ENCODE assay signal across 8 cellular contexts in genomic region chr11:64299847-64300648, GRCh38. TPM values are rescaled to one million over a fixed set of nuclear protein-coding genes. Genes with fewer than 3 reads are reported as not detected.
DNase-seq lines count a peak whose midpoint lies in the region; ATAC-seq and TF ChIP-seq lines count a peak whose summit lies in the region.

A gene with protein sequence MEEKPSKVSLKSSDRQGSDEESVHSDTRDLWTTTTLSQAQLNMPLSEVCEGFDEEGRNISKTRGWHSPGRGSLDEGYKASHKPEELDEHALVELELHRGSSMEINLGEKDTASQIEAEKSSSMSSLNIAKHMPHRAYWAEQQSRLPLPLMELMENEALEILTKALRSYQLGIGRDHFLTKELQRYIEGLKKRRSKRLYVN (plus strand): TSS chr11:64300358. CDS start chr11:64300411, 53 bp downstream.

- peak; percentile 20 for DNase-seq in activated CD4-positive, alpha-beta T cell treated with anti-CD3 and anti-CD28 coated beads, Interleukin-2, amount 10 ng/mL, durations not matched to agents 7 days and 5 days
- no peak for DNase-seq in activated CD4-positive, alpha-beta T cell treated with anti-CD3 and anti-CD28 coated beads, Interleukin-2, amount 50 U/mL, for 48 hours
- no peak for DNase-seq in astrocyte of the spinal cord (ENCODE audit: low read depth, low spot score)
- no peak for DNase-seq in left lung
- peak; percentile 53 to 57 for DNase-seq in thyroid gland
- no peak for DNase-seq in midbrain (lab: John Stamatoyannopoulos, UW)

- intact Hi-C loops in left lung (cut with DNase I) = loop anchor here in 1 of 2 donors (5.0 kb wide), 1 partner anchor 98 kb away; no protein-coding TSS in a partner anchor
- intact Hi-C loops in thyroid gland (cut with DNase I) = no loop called here

- CTCF ChIA-PET in activated CD4-positive, alpha-beta T cell treated with anti-CD3 and anti-CD28 coated beads, Interleukin-2, amount 10 ng/mL, durations not matched to agents 7 days and 5 days (lab: Charles Lee) = interaction anchor here (0.7 to 5.8 kb wide), 17 partner anchors 9 to 105 kb away, joined by 3 to 92 read pairs (median 5); partner anchors contain the start of genes BAD, DNAJC4, FERMT3 and GPR137

- H3K36me3 ChIP-seq in left lung (no peaks in the 10 kb centered on the region), thyroid gland (no peaks in the 10 kb centered on the region)

- TF ChIP-seq CTCF in astrocyte of the spinal cord (IDR thresholded peaks at IDR 0.05; ENCODE audit: low read depth, low read length) = no peak
- no peak for TF ChIP-seq CTCF in left lung (IDR thresholded peaks at IDR 0.05)
- TF ChIP-seq CTCF in thyroid gland (IDR thresholded peaks at IDR 0.05) = peak in 2 of 6 experiments; percentile 2

- 9 to 12% methylated on average over 29 to 53 of the region's 54 CpGs for WGBS in thyroid gland, 2 donors

- ATAC-seq in left lung (no peak), GM18511 (IDR thresholded peaks at IDR 0.05; ENCODE audit: unreplicated experiment) (no peak), HG02970 (IDR thresholded peaks at IDR 0.05; ENCODE audit: low FRiP score, unreplicated experiment) (no peak)

- POLR2A ChIA-PET in activated CD4-positive, alpha-beta T cell treated with anti-CD3 and anti-CD28 coated beads, Interleukin-2, amount 10 ng/mL, durations not matched to agents 7 days and 5 days (lab: Charles Lee) = no interaction called here

- H3K27ac ChIP-seq in left lung (no peak within 1 kb of the TSS), thyroid gland (peak within 1 kb of the TSS; percentile 26 to 82 (median 42))

- H3K27me3 ChIP-seq in left lung (peaks cover 42 to 60% of the 10 kb centered on the region in 2 donors), thyroid gland (no peaks in the 10 kb centered on the region)

- no peaks in the 10 kb centered on the region for H3K36me3 Mint-ChIP-seq in activated CD4-positive, alpha-beta T cell treated with anti-CD3 and anti-CD28 coated beads, Interleukin-2, amount 10 ng/mL, durations not matched to agents 7 days and 5 days (ENCODE audit: low read depth)

- peaks cover 59% of the 10 kb centered on the region for H3K27me3 Mint-ChIP-seq in activated CD4-positive, alpha-beta T cell treated with anti-CD3 and anti-CD28 coated beads, Interleukin-2, amount 10 ng/mL, durations not matched to agents 7 days and 5 days

- no peaks in the 10 kb centered on the region for H3K9me3 Mint-ChIP-seq in activated CD4-positive, alpha-beta T cell treated with anti-CD3 and anti-CD28 coated beads, Interleukin-2, amount 10 ng/mL, durations not matched to agents 7 days and 5 days

- H3K4me3 Mint-ChIP-seq in activated CD4-positive, alpha-beta T cell treated with anti-CD3 and anti-CD28 coated beads, Interleukin-2, amount 10 ng/mL, durations not matched to agents 7 days and 5 days = peak within 1 kb of the TSS; percentile 53

- no peak for TF ChIP-seq POLR2A in thyroid gland (IDR thresholded peaks at IDR 0.05)

- H3K4me3 ChIP-seq in astrocyte of the spinal cord (ENCODE audit: low read depth, low read length) (peak within 1 kb of the TSS; percentile 21), left lung (peak within 1 kb of the TSS; percentile 10 to 39), thyroid gland (replicated peaks in 1 of 3) (peak within 1 kb of the TSS in 1 of 3 donors; percentile 40)

- in situ Hi-C loops in astrocyte of the spinal cord (cut with HindIII; ENCODE audit: low sequenced_read_pairs) = no loop called here

- peaks cover 16 to 37% of the 10 kb centered on the region in 2 donors for H3K4me1 ChIP-seq in left lung
- peaks cover 32 to 44% of the 10 kb centered on the region in 2 donors for H3K4me1 ChIP-seq in thyroid gland

- peak within 1 kb of the TSS; percentile 46 for H3K27ac Mint-ChIP-seq in activated CD4-positive, alpha-beta T cell treated with anti-CD3 and anti-CD28 coated beads, Interleukin-2, amount 10 ng/mL, durations not matched to agents 7 days and 5 days

- H3K4me1 Mint-ChIP-seq in activated CD4-positive, alpha-beta T cell treated with anti-CD3 and anti-CD28 coated beads, Interleukin-2, amount 10 ng/mL, durations not matched to agents 7 days and 5 days = peaks cover 36% of the 10 kb centered on the region

- no peaks in the 10 kb centered on the region for H3K9me3 ChIP-seq in left lung
- H3K9me3 ChIP-seq in thyroid gland = no peaks in the 10 kb centered on the region

RNA-seq across cellular contexts. Expression of the gene that starts here (rescaled TPM):
- not detected for total RNA-seq in activated CD4-positive, alpha-beta T cell treated with anti-CD3 and anti-CD28 coated beads, Interleukin-2, amount 10 ng/mL, durations not matched to agents 7 days and 5 days
- not detected for total RNA-seq in left lung
- total RNA-seq in thyroid gland = 1 to 10 TPM in 2 of 4 donors, not detected in 2; 1.0 to 3.1 TPM

Comparison
In these comparisons a context has a peak if more than half of its experiments do, and no peak if none do; other contexts are left out.
1. Peak in DNase-seq in activated CD4-positive, alpha-beta T cell treated with anti-CD3 and anti-CD28 coated beads, Interleukin-2, amount 10 ng/mL, durations not matched to agents 7 days and 5 days; RNA of the gene not detected or under 1 TPM.
2. DNase-seq: peak in thyroid gland (2 of 2); none in activated CD4-positive, alpha-beta T cell treated with anti-CD3 and anti-CD28 coated beads, Interleukin-2, amount 50 U/mL, for 48 hours (0 of 2), astrocyte of the spinal cord (single experiment), left lung (0 of 2) and midbrain (single experiment).
3. H3K27ac ChIP-seq: peak in thyroid gland (3 of 3); none in left lung (0 of 2).